8 cellular contexts compared by ENCODE assay signal in genomic region chr6:69796627-69797390, GRCh38. TPM values are rescaled to one million over a fixed set of nuclear protein-coding genes. Genes with fewer than 3 reads are reported as not detected.
DNase-seq lines count a peak whose midpoint lies in the region; ATAC-seq, FAIRE-seq and TF ChIP-seq lines count a peak whose summit lies in the region.

TSS of gene LMBRD1 (minus strand) at chr6:69797010. CDS start at chr6:69796881, 129 bp downstream.

- ATAC-seq in HG02852 (IDR thresholded peaks at IDR 0.05; ENCODE audit: unreplicated experiment) (peak; percentile 95), T-cell (replicated peaks in 1 of 4) (peak; percentile 84 to 93 (median 92)), heart left ventricle (peak; percentile 97 to 99 (median 98))

- H3K36me3 ChIP-seq in adrenal gland (replicated peaks in 1 of 2) (no peaks in the 10 kb centered on the region), heart left ventricle (no peaks in the 10 kb centered on the region)

- CTCF ChIA-PET in T-cell (lab: Charles Lee) = interaction anchor here (0.6 to 2.8 kb wide), 18 partner anchors 11 to 871 kb away, joined by 3 to 34 read pairs (median 4); partner anchors contain the start of genes COL19A1 (in 1 of the 2), FAM135A (in 1 of the 2), SDHAF4 (in 1 of the 2) and SMAP1 (in 1 of the 2)

- H3K4me3 ChIP-seq in adrenal gland (peak within 1 kb of the TSS; percentile 56 to 98 (median 75)), heart left ventricle (peak within 1 kb of the TSS; percentile 67 to 87 (median 82))

- H3K4me1 Mint-ChIP-seq in T-cell (peaks cover 48 to 51% (median 50%) of the 10 kb centered on the region in 3 donors), type B pancreatic cell (ENCODE audit: unreplicated experiment) (peaks cover 30% of the 10 kb centered on the region)

- POLR2A ChIA-PET in T-cell (lab: Charles Lee) = interaction anchor here (0.5 to 1.0 kb wide), 6 partner anchors 10 to 878 kb away, joined by 3 to 13 read pairs (median 4); no protein-coding TSS in a partner anchor

- TF ChIP-seq POLR2A in GM12892 (IDR thresholded peaks at IDR 0.05; ENCODE audit: low read depth, low read length) = peak; percentile 60; the same call in 1 of the 2 replicates
- peak in 1 of 2 donors; percentile 4 for TF ChIP-seq POLR2A in adrenal gland (IDR thresholded peaks at IDR 0.05)
- TF ChIP-seq POLR2A in heart left ventricle (IDR thresholded peaks at IDR 0.05) = peak in 1 of 2 donors; percentile 49

- H3K27me3 ChIP-seq in adrenal gland = no peaks in the 10 kb centered on the region
- no peaks in the 10 kb centered on the region for H3K27me3 ChIP-seq in heart left ventricle

- H3K27ac ChIP-seq in adrenal gland = peak within 1 kb of the TSS; percentile 70 to 98 (median 90)
- peak within 1 kb of the TSS; percentile 83 to 97 (median 92) for H3K27ac ChIP-seq in heart left ventricle

- H3K27ac Mint-ChIP-seq in T-cell (peak within 1 kb of the TSS; percentile 91 to 93), type B pancreatic cell (peak within 1 kb of the TSS; percentile 98)

- H3K36me3 Mint-ChIP-seq in T-cell (no peaks in the 10 kb centered on the region), type B pancreatic cell (peaks cover 15% of the 10 kb centered on the region)

- H3K27me3 Mint-ChIP-seq in T-cell (no peaks in the 10 kb centered on the region), type B pancreatic cell (no peaks in the 10 kb centered on the region)

- DNase-seq in GM12892 (ENCODE audit: insufficient read length) (peak; percentile 71), NCI-H1436 treated with DMSO at 0.1 percent for 48 hours (lab: John Stamatoyannopoulos, UW) (peak; percentile 68), T-cell (peak; percentile 95 to 100 (median 98)), adrenal gland (peak; percentile 98 to 99 (median 98)), heart left ventricle (peak; percentile 97 to 99 (median 98)), pons (ENCODE audit: low spot score) (peak; percentile 94), type B pancreatic cell (ENCODE audit: extremely low spot score, unreplicated experiment) (peak; percentile 99)

- TF ChIP-seq CTCF in adrenal gland (IDR thresholded peaks at IDR 0.05) = peak; percentile 72 to 87 (median 77)
- peak; percentile 69 to 96 (median 90) for TF ChIP-seq CTCF in heart left ventricle (IDR thresholded peaks at IDR 0.05)
- TF ChIP-seq CTCF in type B pancreatic cell (conservative IDR thresholded peaks at IDR 0.05) = peak; percentile 99

- H3K9me3 ChIP-seq in adrenal gland (replicated peaks in 1 of 3) (no peaks in the 10 kb centered on the region), heart left ventricle (no peaks in the 10 kb centered on the region)

- FAIRE-seq in GM12892 (lab: Jason Lieb, UNC) = peak; percentile 100

- WGBS in adrenal gland, 4 donors = 1 to 2% (median 1%) methylated on average over 17 to 40 of the region's 40 CpGs
- WGBS in heart left ventricle, 4 donors = 0 to 1% (median 1%) methylated on average over 20 to 40 of the region's 40 CpGs

- H3K9me3 Mint-ChIP-seq in T-cell (no peaks in the 10 kb centered on the region), type B pancreatic cell (peaks cover 12% of the 10 kb centered on the region)

- intact Hi-C loops in adrenal gland (cut with DNase I) = no loop called here
- intact Hi-C loops in heart left ventricle (cut with DNase I) = loop anchor here in 1 of 10 donors (5.0 kb wide), 1 partner anchor 65 kb away; no protein-coding TSS in a partner anchor

- H3K4me3 Mint-ChIP-seq in T-cell (peak within 1 kb of the TSS; percentile 89 to 94 (median 93)), type B pancreatic cell (peak within 1 kb of the TSS; percentile 93)

- H3K4me1 ChIP-seq in adrenal gland (replicated peaks in 1 of 2) (peaks cover 21 to 29% of the 10 kb centered on the region in 2 donors), heart left ventricle (peaks cover 0 to 40% (median 21%) of the 10 kb centered on the region in 12 donors)

RNA-seq across cellular contexts. Expression of gene LMBRD1, which starts in this region (rescaled TPM):
- 24.1 TPM for polyA plus RNA-seq in GM12892 (2012; ENCODE audit: missing spikeins)
- 10 to 100 TPM; 37.1 to 41.5 (median 37.7) TPM for total RNA-seq in T-cell
- total RNA-seq in adrenal gland = 100 to 1,000 TPM in 6 of 8 donors, 10 to 100 TPM in 2; 89.5 to 133 (median 105) TPM
- polyA plus RNA-seq in adrenal gland = 100 to 1,000 TPM in 1 of 3 donors, 10 to 100 TPM in 2; 22.1 to 141 (median 34.8) TPM
- 10 to 100 TPM; 41.7 to 53.6 (median 45.1) TPM for total RNA-seq in heart left ventricle
- polyA plus RNA-seq in heart left ventricle = 10 to 100 TPM; 37.0 to 52.3 TPM
- 38.3 and 58.7 TPM in 2 replicates for total RNA-seq in type B pancreatic cell (ENCODE audit: low replicate concordance)

Comparison
In these comparisons a context has a peak if more than half of its experiments do, and no peak if none do; other contexts are left out.
1. Peak in every context shown above with its lines: DNase-seq, ATAC-seq, H3K4me3 ChIP-seq and H3K27ac ChIP-seq.